5 cellular contexts compared by ENCODE assay signal in the genomic region with DNA sequence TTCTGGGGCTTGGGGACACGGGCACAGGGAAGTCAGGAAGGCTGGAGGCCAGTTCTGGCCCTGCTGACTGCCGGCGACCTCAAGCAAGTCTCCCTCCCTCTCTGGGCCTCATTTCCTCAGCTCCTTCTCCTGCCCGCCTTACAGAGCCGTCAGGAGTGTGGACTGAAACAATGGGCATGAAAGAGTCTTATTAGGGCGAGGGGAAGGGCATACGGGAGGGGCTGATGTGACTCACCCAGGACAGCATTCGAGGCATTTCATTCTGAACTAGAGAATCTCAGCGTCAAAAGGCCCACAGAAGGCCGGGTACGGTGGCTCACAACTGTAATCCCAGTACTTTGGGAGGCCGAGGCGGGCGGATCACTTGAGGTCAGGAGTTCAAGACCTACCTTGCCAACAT. TPM values are rescaled to one million over a fixed set of nuclear protein-coding genes. Genes with fewer than 3 reads are reported as not detected.
"Had no signal": no experiment of that assay in that cellular context is flagged by ENCODE, and none has a peak within 500 bp of the region (broad histone marks: within the 10 kb centered on the region; RNA-seq: fewer than 3 reads in every experiment).

No MANE protein-coding gene starts in this region.

RNA-seq across cellular contexts. Expression of gene GSTT2B, which starts 20.8 kb away (rescaled TPM):
- total RNA-seq: OCI-LY7, PC-9, T-cell had no signal

RNA-seq across cellular contexts. Expression of gene DDTL, which starts 26.5 kb away (rescaled TPM):
- total RNA-seq: PC-9 had no signal

RNA-seq across cellular contexts. Expression of gene GSTT2, which starts 39.8 kb away (rescaled TPM):
- total RNA-seq: MCF 10A, OCI-LY7, Peyer's patch, T-cell had no signal
